1 cellular context compared by ENCODE assay signal in the genomic region with DNA sequence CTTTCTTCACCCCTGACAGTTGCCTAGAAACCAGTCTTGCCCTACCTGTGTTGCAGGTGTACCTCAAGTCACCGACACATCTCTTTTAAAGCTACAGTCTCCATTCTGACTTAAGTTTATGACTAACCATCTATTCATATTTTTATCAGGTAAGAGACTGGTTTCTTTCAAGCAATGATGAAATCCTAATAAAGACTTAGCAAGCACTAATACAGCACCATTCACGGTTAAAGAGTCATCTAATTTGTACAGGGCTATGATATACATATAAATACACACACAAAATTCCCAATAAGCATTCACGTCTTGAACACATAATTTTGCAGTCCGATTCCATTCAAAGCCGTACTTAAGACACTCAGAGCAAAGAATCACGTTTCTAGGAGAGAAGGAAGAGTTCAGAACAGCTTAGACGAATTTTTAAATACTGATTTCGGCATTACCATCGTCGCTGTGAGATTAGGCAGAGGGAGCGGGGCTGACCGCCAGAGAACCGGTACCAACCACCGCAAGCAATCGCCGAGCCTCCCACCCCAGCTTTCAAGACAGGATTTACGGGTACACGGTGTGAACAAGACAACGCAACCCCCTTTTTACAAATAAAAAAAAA.
TF ChIP-seq lines count a peak whose summit lies in the region.

No MANE protein-coding gene starts in this region.

TF ChIP-seq in SK-N-SH, 30 proteins besides CTCF, POLR2A, EP300 and RAD21 (continued from another document):
- TF ChIP-seq TAF1 (IDR thresholded peaks at IDR 0.05; ENCODE audit: borderline replicate concordance, low read depth, low read length): no peak
- TF ChIP-seq EZH2phosphoT487 (IDR thresholded peaks at IDR 0.05; ENCODE audit: borderline replicate concordance, low read depth): no peak
- no peak for TF ChIP-seq YY1 (IDR thresholded peaks at IDR 0.05; ENCODE audit: low read depth)
- TF ChIP-seq PBX3 (IDR thresholded peaks at IDR 0.05): no peak
- TF ChIP-seq FOXJ3 (CRISPR knock-in tag; IDR thresholded peaks at IDR 0.05): no peak
- TF ChIP-seq FOSL2 (IDR thresholded peaks at IDR 0.05; ENCODE audit: borderline replicate concordance, low read depth): no peak
- no peak for TF ChIP-seq RXRA (IDR thresholded peaks at IDR 0.05; ENCODE audit: borderline replicate concordance, low read depth)
